Comparison of ENCODE assay signal across 31 cellular contexts in the genomic region with DNA sequence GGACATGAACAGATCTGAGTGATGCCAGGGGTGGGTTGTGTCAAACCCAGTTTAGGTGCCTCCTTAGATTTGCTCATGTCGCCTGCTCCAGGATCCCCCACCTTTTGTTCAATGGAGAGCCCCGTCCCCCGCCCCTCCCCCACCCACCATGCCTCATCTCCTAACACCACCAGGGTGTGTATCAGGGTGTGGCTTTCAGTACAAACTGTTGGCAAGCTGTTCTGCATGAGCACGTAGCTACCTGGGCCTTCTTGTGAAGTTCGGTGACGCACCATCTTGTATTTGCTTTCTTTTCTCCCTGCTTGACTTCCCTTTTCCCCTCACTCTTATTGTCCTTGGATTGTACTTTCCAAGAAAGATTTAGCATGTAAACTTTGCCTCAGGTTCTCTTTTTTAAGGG.
"Had no signal": no experiment of that assay in that cellular context is flagged by ENCODE, and none has a peak within 500 bp of the region (broad histone marks: within the 10 kb centered on the region; RNA-seq: fewer than 3 reads in every experiment).

No MANE protein-coding gene starts in this region.

- ATAC-seq: effector memory CD8-positive, alpha-beta T cell; heart right ventricle; naive thymus-derived CD4-positive, alpha-beta T cell; pancreas; sciatic nerve; stimulated activated effector memory CD8-positive, alpha-beta T cell treated with anti-CD3 and anti-CD28 coated beads, Interleukin-12 subunit alpha, Interleukin-12 subunit beta, amount 100 ng/mL, for 72 hours had no signal

- H3K9me3 ChIP-seq: ascending aorta, esophagus muscularis mucosa, heart right ventricle, left ventricle myocardium inferior, pancreas, prostate gland, thoracic aorta had no signal

- DNase-seq: activated CD4-positive, alpha-beta memory T cell treated with anti-CD3 and anti-CD28 coated beads for 36 hours; activated CD4-positive, alpha-beta T cell treated with anti-CD3 and anti-CD28 coated beads, Interleukin-2, amount 10 ng/mL, durations not matched to agents 24 days and 14 days; activated CD4-positive, CD25-positive, alpha-beta regulatory T cell treated with anti-CD3 and anti-CD28 coated beads, Interleukin-2, amount 50 U/mL, for 72 hours; activated CD8-positive, alpha-beta memory T cell treated with anti-CD3 and anti-CD28 coated beads, Interleukin-2, amount 50 U/mL, for 4 hours; activated gamma-delta T cell; activated naive CD4-positive, alpha-beta T cell treated with anti-CD3 and anti-CD28 coated beads, Interleukin-2, amount 10 ng/mL, durations not matched to agents 7 days and 5 days; activated naive CD8-positive, alpha-beta T cell treated with anti-CD3 and anti-CD28 coated beads, Interleukin-2, amount 10 ng/mL, durations not matched to agents 7 days and 5 days; activated T-cell treated with anti-CD3 and anti-CD28 coated beads, Interleukin-2, amount 50 U/mL, for 1 hour; caudate nucleus; cortex of kidney; effector memory CD8-positive, alpha-beta T cell; foreskin melanocyte; heart right ventricle; left ventricle myocardium inferior; naive thymus-derived CD4-positive, alpha-beta T cell; nucleus accumbens; pancreas; retina; stimulated activated CD4-positive, alpha-beta T cell treated with anti-CD3 and anti-CD28 coated beads, Interleukin-4, amount 100 ng/mL, for 24 hours; T-helper 9 cell; trophoblast cell; WERI-Rb-1 had no signal

- H3K27me3 ChIP-seq: ascending aorta, esophagus muscularis mucosa, heart right ventricle, pancreas had no signal

- FAIRE-seq: pancreas, urothelium cell line had no signal

- H3K36me3 ChIP-seq: ascending aorta, esophagus muscularis mucosa, heart right ventricle, left ventricle myocardium inferior, pancreas, prostate gland, thoracic aorta, WERI-Rb-1 had no signal

- H3K4me3 ChIP-seq: ascending aorta, esophagus muscularis mucosa, heart right ventricle, left ventricle myocardium inferior, lung, pancreas, prostate gland, skin epidermis, thoracic aorta had no signal

- H3K4me1 ChIP-seq: ascending aorta, heart right ventricle, pancreas, prostate gland had no signal

- H3K27ac ChIP-seq: ascending aorta, esophagus muscularis mucosa, heart right ventricle, left ventricle myocardium inferior, pancreas, prostate gland, skin epidermis, thoracic aorta, WERI-Rb-1 had no signal
